Comparison of ENCODE assay signal across 10 cellular contexts in the genomic region with DNA sequence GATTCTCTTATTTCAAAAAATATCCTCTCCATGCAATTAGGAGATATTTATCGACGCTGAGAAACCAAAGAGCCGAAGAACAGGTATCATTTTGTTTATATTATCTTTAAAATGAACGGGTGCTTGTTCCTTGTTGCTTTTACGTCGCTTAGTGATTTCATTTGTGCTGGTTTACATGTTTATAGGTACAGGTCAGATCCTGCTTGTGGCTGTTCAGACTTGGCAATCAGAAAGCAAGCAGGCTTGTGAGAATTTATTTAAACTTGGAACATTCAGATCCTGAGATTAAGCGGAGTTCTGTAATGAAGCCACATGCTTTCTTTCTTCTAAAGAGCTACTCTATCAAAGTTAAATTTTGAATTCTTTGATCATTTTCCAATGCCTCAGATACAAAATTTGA. TPM values are rescaled to one million over a fixed set of nuclear protein-coding genes. Genes with fewer than 3 reads are reported as not detected.
DNase-seq lines count a peak whose midpoint lies in the region; ATAC-seq, FAIRE-seq and TF ChIP-seq lines count a peak whose summit lies in the region.
"Had no signal": no experiment of that assay in that cellular context is flagged by ENCODE, and none has a peak within 500 bp of the region (broad histone marks: within the 10 kb centered on the region; RNA-seq: fewer than 3 reads in every experiment).

No MANE protein-coding gene starts in this region.

- no peak overlapping the region for H4K91ac ChIP-seq in H9 (ENCODE audit: insufficient read length, low read depth, low read length)

- H3K4me2 ChIP-seq in BLaER1 treated with 17β-estradiol and CSF1 and Interleukin-3, amounts not matched to agents 10 nM and 100 nM: peak overlapping the region; percentile 67 to 93 (median 82)
- peak overlapping the region; percentile 35 for H3K4me2 ChIP-seq in astrocyte (ENCODE audit: low read length)
- H3K4me2 ChIP-seq in H9 (ENCODE audit: insufficient read depth, insufficient read length, low read length): no peak overlapping the region

- H3K27ac ChIP-seq in BLaER1 treated with 17β-estradiol and CSF1 and Interleukin-3, amounts not matched to agents 10 nM and 100 nM: peak overlapping the region; percentile 80 to 98 (median 88)
- peak overlapping the region; percentile 16 for H3K27ac ChIP-seq in astrocyte (ENCODE audit: low read depth, low read length)
- no peak overlapping the region for H3K27ac ChIP-seq in H9 (ENCODE audit: insufficient read length, low read depth, low read length)

- H2BK5ac ChIP-seq in H9 (ENCODE audit: insufficient read length, low read length): no peak overlapping the region

- no peak overlapping the region for H3T11ph ChIP-seq in H9 (ENCODE audit: low read length)

- H3K27me3 Mint-ChIP-seq in astrocyte (ENCODE audit: low read depth, unreplicated experiment) (peaks cover 2% of the 10 kb centered on the region), H9 (ENCODE audit: low read depth) (no peaks in the 10 kb centered on the region)

- no peaks in the 10 kb centered on the region for H3K23me2 ChIP-seq in H9 (ENCODE audit: insufficient read length, low read depth, low read length, poor library complexity, severe bottlenecking)

- TF ChIP-seq CTCF in astrocyte (IDR thresholded peaks at IDR 0.05; ENCODE audit: insufficient read depth, low read depth, low read length) (no peak), H9 (conservative IDR thresholded peaks at IDR 0.05) (no peak)

- no peaks in the 10 kb centered on the region for H3K36me3 ChIP-seq in BLaER1 treated with 17β-estradiol and CSF1 and Interleukin-3, amounts not matched to agents 10 nM and 100 nM
- no peaks in the 10 kb centered on the region for H3K36me3 ChIP-seq in astrocyte (ENCODE audit: insufficient read depth, low read length)

- ATAC-seq in GM18517 (IDR thresholded peaks at IDR 0.05; ENCODE audit: unreplicated experiment): no peak
- ATAC-seq in GM18861 (IDR thresholded peaks at IDR 0.05; ENCODE audit: unreplicated experiment): no peak
- no peak for ATAC-seq in GM19023 (IDR thresholded peaks at IDR 0.05; ENCODE audit: unreplicated experiment)

- H3K4me1 Mint-ChIP-seq in astrocyte (ENCODE audit: low read depth, unreplicated experiment) (peaks cover 31% of the 10 kb centered on the region), H9 (peaks cover 15 to 23% of the 10 kb centered on the region in 2 experiments)

- no peaks in the 10 kb centered on the region for H3K36me3 Mint-ChIP-seq in astrocyte (ENCODE audit: low read depth, unreplicated experiment)
- no peaks in the 10 kb centered on the region for H3K36me3 Mint-ChIP-seq in H9 (ENCODE audit: insufficient read depth in 1 of 3, low read depth in 3 of 3)

- no peaks in the 10 kb centered on the region for H3K79me1 ChIP-seq in H9 (ENCODE audit: insufficient read depth, low read depth, low read length, poor library complexity, severe bottlenecking)

- no CpG with 5 or more reads among the region's 7 CpGs for WGBS in H9 (ENCODE audit: extremely low coverage, insufficient read length, low lambda C conversion rate)

- no peak overlapping the region for H2BK15ac ChIP-seq in H9 (ENCODE audit: low read depth, low read length)

- H3K56ac ChIP-seq in H9 (ENCODE audit: insufficient read length, low read depth, low read length): no peak overlapping the region

- H3K23ac ChIP-seq in H9 (ENCODE audit: insufficient read length, low read depth, low read length): no peak overlapping the region

- no peaks in the 10 kb centered on the region for H4K20me1 ChIP-seq in BLaER1 treated with 17β-estradiol and CSF1 and Interleukin-3, amounts not matched to agents 10 nM and 100 nM
- no peaks in the 10 kb centered on the region for H4K20me1 ChIP-seq in astrocyte (ENCODE audit: insufficient read depth, low read length)
- no peaks in the 10 kb centered on the region for H4K20me1 ChIP-seq in H9 (ENCODE audit: control insufficient read depth, insufficient read depth, insufficient read length)

- no peak overlapping the region for H2AK5ac ChIP-seq in H9 (ENCODE audit: insufficient read length, low read length)

- H4K5ac ChIP-seq in H9 (ENCODE audit: insufficient read length, low read depth, low read length): no peak overlapping the region

- H2BK20ac ChIP-seq in H9 (ENCODE audit: low read depth, low read length, poor library complexity, severe bottlenecking): no peak overlapping the region

- H3K4me3 ChIP-seq in BLaER1 treated with 17β-estradiol and CSF1 and Interleukin-3, amounts not matched to agents 10 nM and 100 nM: peak overlapping the region; percentile 41 to 65 (median 57)
- no peak overlapping the region for H3K4me3 ChIP-seq in astrocyte (ENCODE audit: insufficient read depth, low read depth, low read length)
- peak overlapping the region; percentile 12 for H3K4me3 ChIP-seq in mononuclear cell (ENCODE audit: low read length)

- H3K27ac Mint-ChIP-seq in astrocyte (ENCODE audit: unreplicated experiment): peak overlapping the region; percentile 60
- no peak overlapping the region for H3K27ac Mint-ChIP-seq in H9

- peaks cover 44 to 54% (median 46%) of the 10 kb centered on the region in 10 experiments for H3K4me1 ChIP-seq in BLaER1 treated with 17β-estradiol and CSF1 and Interleukin-3, amounts not matched to agents 10 nM and 100 nM
- peaks cover 6% of the 10 kb centered on the region for H3K4me1 ChIP-seq in astrocyte (ENCODE audit: insufficient read depth, low read length)
- peaks cover 20% of the 10 kb centered on the region for H3K4me1 ChIP-seq in mononuclear cell (ENCODE audit: insufficient read depth, low read length)
- H3K4me1 ChIP-seq in H9 (ENCODE audit: insufficient read depth, low read length): peaks cover 8% of the 10 kb centered on the region; the same call in 1 of the 2 replicates

- H3K14ac ChIP-seq in H9 (ENCODE audit: insufficient read depth, low read length): no peak overlapping the region

- H2BK12ac ChIP-seq in H9 (ENCODE audit: insufficient read length, low read depth, low read length): no peak overlapping the region

- no peaks in the 10 kb centered on the region for H3K9me3 ChIP-seq in BLaER1 treated with 17β-estradiol and CSF1 and Interleukin-3, amounts not matched to agents 10 nM and 100 nM (replicated peaks in 1 of 11)
- H3K9me3 ChIP-seq in astrocyte (ENCODE audit: insufficient read depth, low read depth, low read length) (no peaks in the 10 kb centered on the region), mononuclear cell (ENCODE audit: low read depth, low read length) (no peaks in the 10 kb centered on the region), H9 (ENCODE audit: control insufficient read depth, low read depth, low read length) (no peaks in the 10 kb centered on the region)

- peak overlapping the region; percentile 74 to 90 (median 80) for H3K9ac ChIP-seq in BLaER1 treated with 17β-estradiol and CSF1 and Interleukin-3, amounts not matched to agents 10 nM and 100 nM
- H3K9ac ChIP-seq in astrocyte (ENCODE audit: low read length): no peak overlapping the region
- H3K9ac ChIP-seq in H9 (ENCODE audit: extremely low read depth, insufficient read length, low read length): no peak overlapping the region

- no peak overlapping the region for H4K8ac ChIP-seq in H9 (replicated peaks; ENCODE audit: insufficient read length, low read depth, low read length)

- no peak overlapping the region for H3K4ac ChIP-seq in H9 (ENCODE audit: low read depth, low read length)

- H3K79me2 ChIP-seq in astrocyte (ENCODE audit: insufficient read depth, low read length): no peaks in the 10 kb centered on the region
- no peaks in the 10 kb centered on the region for H3K79me2 ChIP-seq in H9 (ENCODE audit: insufficient read depth, low read length)

- H2BK120ac ChIP-seq in H9 (ENCODE audit: low read depth, low read length, poor library complexity, severe bottlenecking): no peak overlapping the region

- H3K4me3 Mint-ChIP-seq in astrocyte (ENCODE audit: unreplicated experiment): peak overlapping the region; percentile 74
- no peak overlapping the region for H3K4me3 Mint-ChIP-seq in H9

- no peaks in the 10 kb centered on the region for H3K27me3 ChIP-seq in BLaER1 treated with 17β-estradiol and CSF1 and Interleukin-3, amounts not matched to agents 10 nM and 100 nM
- H3K27me3 ChIP-seq in astrocyte (ENCODE audit: insufficient read depth, low read length) (no peaks in the 10 kb centered on the region), mononuclear cell (ENCODE audit: insufficient read depth, low read length) (no peaks in the 10 kb centered on the region), H9 (ENCODE audit: insufficient read depth, low read length) (no peaks in the 10 kb centered on the region)

- H3K18ac ChIP-seq in H9 (ENCODE audit: insufficient read length, low read depth, low read length): no peak overlapping the region

- FAIRE-seq in astrocyte (lab: Jason Lieb, UNC): no peak

- H3K9me3 Mint-ChIP-seq in astrocyte (ENCODE audit: unreplicated experiment) (peaks cover 2% of the 10 kb centered on the region), H9 (no peaks in the 10 kb centered on the region)

- peak; percentile 51 for DNase-seq in H4 (ENCODE audit: low spot score)
- no peak for DNase-seq in astrocyte (ENCODE audit: low read depth)
- no peak for DNase-seq in H9
- DNase-seq: activated CD4-positive, CD25-positive, alpha-beta regulatory T cell treated with anti-CD3 and anti-CD28 coated beads, Interleukin-2, amount 50 U/mL, for 72 hours; effector CD4-positive, alpha-beta T cell had no signal

- no peak overlapping the region for H2AFZ ChIP-seq in astrocyte (ENCODE audit: low read depth, low read length)
- no peak overlapping the region for H2AFZ ChIP-seq in H9 (ENCODE audit: low read length)

RNA-seq across cellular contexts. Expression of a gene that starts 43.0 kb away (rescaled TPM):
- total RNA-seq in H4 (2014; rRNA removed; shearing (Covaris generic)): 81.8 and 113 TPM in 2 replicates
- 132 TPM in 2 replicates for total RNA-seq in astrocyte
- total RNA-seq in mononuclear cell: 46.8 TPM
- total RNA-seq in H9 (2021): 64.9 and 65.5 TPM in 2 replicates

Comparison
In these comparisons a context has a peak if more than half of its experiments do, and no peak if none do; other contexts are left out.
1. H3K9ac ChIP-seq: peak in BLaER1 treated with 17β-estradiol and CSF1 and Interleukin-3, amounts not matched to agents 10 nM and 100 nM (11 of 11); none in astrocyte (single experiment) and H9 (single experiment).